Comparison of ENCODE assay signal across 21 cellular contexts in the genomic region with DNA sequence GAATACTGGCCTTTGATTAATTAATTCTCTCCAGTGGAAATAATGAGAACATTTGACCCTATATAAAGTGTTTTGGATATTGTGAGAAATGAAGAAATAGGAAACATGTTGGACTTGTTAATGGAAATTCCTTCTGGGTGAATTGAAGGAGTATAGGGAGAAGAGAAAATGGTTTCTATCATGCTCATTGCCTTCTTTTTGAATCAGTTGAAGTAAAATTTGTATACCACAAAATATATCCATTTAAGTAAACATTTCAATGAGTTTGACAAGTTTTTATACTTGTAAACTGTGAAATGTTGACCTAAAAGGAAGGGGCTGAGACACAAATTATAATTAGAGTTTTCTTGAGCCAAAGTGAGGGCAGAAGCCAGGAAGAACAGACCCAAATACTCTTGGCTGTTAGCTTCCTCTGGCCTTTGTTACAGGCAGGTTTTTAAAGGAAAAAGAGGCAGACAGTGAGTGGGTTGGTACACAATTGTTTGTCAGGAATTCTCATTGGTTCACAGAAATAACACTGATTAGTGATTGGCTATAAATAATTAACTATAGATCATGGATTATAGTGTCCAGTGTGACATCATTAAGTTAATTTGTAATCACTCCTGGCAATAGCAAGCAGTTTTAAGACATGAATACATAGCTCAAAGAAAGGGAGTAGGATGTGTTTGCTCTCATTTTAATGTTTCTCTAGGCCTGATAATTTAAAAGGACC. TPM values are rescaled to one million over a fixed set of nuclear protein-coding genes. Genes with fewer than 3 reads are reported as not detected.
DNase-seq lines count a peak whose midpoint lies in the region; ATAC-seq, FAIRE-seq and TF ChIP-seq lines count a peak whose summit lies in the region.
"Had no signal": no experiment of that assay in that cellular context is flagged by ENCODE, and none has a peak within 500 bp of the region (broad histone marks: within the 10 kb centered on the region; RNA-seq: fewer than 3 reads in every experiment).

No MANE protein-coding gene starts in this region.

- BruUV-seq in PC-3 (replicated peaks; lab: Mats Ljungman, UMichigan) = no TSS peak

- CTCF ChIA-PET in PC-3 (lab: Charles Lee) = no interaction called here

- H3K4me2 ChIP-seq in PC-3 (ENCODE audit: low read length) = peak overlapping the region; percentile 61; the same call in 1 of the 2 replicates
- no peak overlapping the region for H3K4me2 ChIP-seq in hepatocyte
- H3K4me2 ChIP-seq: BLaER1 had no signal

- TF ChIP-seq CTCF in PC-3 (conservative IDR thresholded peaks at IDR 0.05; ENCODE audit: low read depth, low read length) (no peak), hepatocyte (IDR thresholded peaks at IDR 0.05; ENCODE audit: poor library complexity) (no peak), pancreas (IDR thresholded peaks at IDR 0.05) (no peak)

- H3K4me3 Mint-ChIP-seq in T-helper 2 cell treated with Interferon-gamma antibody and Interleukin-4, amounts not matched to agents 5 μg/mL and 100 μg/mL, for 36 hours = no peak overlapping the region
- H3K4me3 Mint-ChIP-seq: brain; naive thymus-derived CD8-positive, alpha-beta T cell; T-helper 17 cell had no signal

- H3K9me3 Mint-ChIP-seq in T-helper 2 cell treated with Interferon-gamma antibody and Interleukin-4, amounts not matched to agents 5 μg/mL and 100 μg/mL, for 36 hours = no peaks in the 10 kb centered on the region
- H3K9me3 Mint-ChIP-seq: naive thymus-derived CD8-positive, alpha-beta T cell had no signal

- FAIRE-seq in pancreas (lab: Jason Lieb, UNC) = no peak

- POLR2A ChIA-PET in PC-3 (lab: Charles Lee; ENCODE audit: unreplicated experiment) = no interaction called here

- no peaks in the 10 kb centered on the region for H3K36me3 ChIP-seq in PC-3 (ENCODE audit: low read depth, low read length)
- H3K36me3 ChIP-seq in hepatocyte (replicated peaks; ENCODE audit: insufficient read depth, low read depth) = no peaks in the 10 kb centered on the region
- no peaks in the 10 kb centered on the region for H3K36me3 ChIP-seq in pancreas
- H3K36me3 ChIP-seq: BLaER1 had no signal

- ATAC-seq in PC-3 (no peak), pancreas (peak; percentile 29 to 72 (median 57)), Right ventricle myocardium inferior (no peak)
- ATAC-seq: naive thymus-derived CD8-positive, alpha-beta T cell; T-helper 17 cell had no signal

- H3K9me3 ChIP-seq in PC-3 (ENCODE audit: low read length) (no peaks in the 10 kb centered on the region), hepatocyte (ENCODE audit: low read depth) (no peaks in the 10 kb centered on the region), pancreas (no peaks in the 10 kb centered on the region)
- H3K9me3 ChIP-seq: BLaER1 had no signal

- no peak overlapping the region for H3K27ac ChIP-seq in PC-3 (ENCODE audit: low read length)
- H3K27ac ChIP-seq in hepatocyte = peak overlapping the region; percentile 64
- peak overlapping the region in 1 of 4 donors; percentile 42 for H3K27ac ChIP-seq in pancreas
- H3K27ac ChIP-seq: BLaER1 had no signal

- peaks cover 46% of the 10 kb centered on the region for H3K27me3 Mint-ChIP-seq in T-helper 2 cell treated with Interferon-gamma antibody and Interleukin-4, amounts not matched to agents 5 μg/mL and 100 μg/mL, for 36 hours (ENCODE audit: low read depth)

- H3K27me3 ChIP-seq in PC-3 (ENCODE audit: low read length) = no peaks in the 10 kb centered on the region
- no peaks in the 10 kb centered on the region for H3K27me3 ChIP-seq in hepatocyte
- H3K27me3 ChIP-seq in pancreas = no peaks in the 10 kb centered on the region
- H3K27me3 ChIP-seq: BLaER1 had no signal

- DNase-seq in Caki2 (ENCODE audit: low read depth) = peak; percentile 75
- no peak for DNase-seq in PC-3
- no peak for DNase-seq in hepatocyte (ENCODE audit: low spot score)
- DNase-seq in pancreas = no peak
- no peak for DNase-seq in T-helper 2 cell treated with Interferon-gamma antibody and Interleukin-4, amounts not matched to agents 5 μg/mL and 100 μg/mL, for 36 hours (ENCODE audit: low spot score)
- no peak for DNase-seq in epidermal melanocyte (ENCODE audit: insufficient read length, low spot score)
- no peak for DNase-seq in Right ventricle myocardium inferior (ENCODE audit: missing footprints)
- no peak for DNase-seq in cardiac septum (ENCODE audit: low spot score)
- DNase-seq: DND-41; hypothalamus; MM.1S; naive thymus-derived CD8-positive, alpha-beta T cell; NCI-H1930; NCI-H69; stimulated activated CD4-positive, alpha-beta T cell treated with anti-CD3 and anti-CD28 coated beads, Interleukin-2, amount 100 ng/mL, for 48 hours; T-helper 17 cell had no signal

- H3K4me1 ChIP-seq in PC-3 (ENCODE audit: insufficient read depth, low read length) (peaks cover 16% of the 10 kb centered on the region), hepatocyte (ENCODE audit: insufficient read depth) (no peaks in the 10 kb centered on the region), pancreas (peaks cover 0 to 3% (median 0%) of the 10 kb centered on the region in 3 donors)

- H3K27ac Mint-ChIP-seq in T-helper 2 cell treated with Interferon-gamma antibody and Interleukin-4, amounts not matched to agents 5 μg/mL and 100 μg/mL, for 36 hours = no peak overlapping the region
- H3K27ac Mint-ChIP-seq: brain; naive thymus-derived CD8-positive, alpha-beta T cell; T-helper 17 cell had no signal

- H3K9ac ChIP-seq in PC-3 (ENCODE audit: low read length) = no peak overlapping the region
- H3K9ac ChIP-seq: BLaER1 had no signal

- H2AFZ ChIP-seq in PC-3 (ENCODE audit: low read length) (no peak overlapping the region), hepatocyte (no peak overlapping the region)

- H3K36me3 Mint-ChIP-seq in T-helper 2 cell treated with Interferon-gamma antibody and Interleukin-4, amounts not matched to agents 5 μg/mL and 100 μg/mL, for 36 hours (ENCODE audit: low read depth) = no peaks in the 10 kb centered on the region
- H3K36me3 Mint-ChIP-seq: brain; naive thymus-derived CD8-positive, alpha-beta T cell had no signal

- H3K4me3 ChIP-seq in PC-3 (ENCODE audit: low read length) (no peak overlapping the region), hepatocyte (no peak overlapping the region), pancreas (no peak overlapping the region)
- H3K4me3 ChIP-seq: BLaER1 had no signal

- intact Hi-C loops in PC-3 (cut with micrococcal nuclease) (no loop called here), pancreas (cut with DNase I) (no loop called here), Right ventricle myocardium inferior (cut with DNase I) (no loop called here), cardiac septum (cut with DNase I) (no loop called here)

- H4K20me1 ChIP-seq in PC-3 (ENCODE audit: low read length) = no peaks in the 10 kb centered on the region
- no peaks in the 10 kb centered on the region for H4K20me1 ChIP-seq in hepatocyte (ENCODE audit: insufficient read depth, poor library complexity, severe bottlenecking)
- H4K20me1 ChIP-seq: BLaER1 had no signal

- peaks cover 11% of the 10 kb centered on the region for H3K4me1 Mint-ChIP-seq in T-helper 2 cell treated with Interferon-gamma antibody and Interleukin-4, amounts not matched to agents 5 μg/mL and 100 μg/mL, for 36 hours (ENCODE audit: low read depth)

- no peaks in the 10 kb centered on the region for H3K79me2 ChIP-seq in PC-3 (ENCODE audit: low read length)
- no peaks in the 10 kb centered on the region for H3K79me2 ChIP-seq in hepatocyte

- H3F3A ChIP-seq in PC-3 (ENCODE audit: low read length, unreplicated experiment) = no peaks in the 10 kb centered on the region

- in situ Hi-C loops in Caki2 (cut with HindIII; ENCODE audit: low pct_unique_long_range_greater_than_20kb, low sequenced_read_pairs) = no loop called here

- no peaks in the 10 kb centered on the region for H3K9me2 ChIP-seq in PC-3 (replicated peaks; ENCODE audit: low read length)
- H3K9me2 ChIP-seq in hepatocyte (replicated peaks; ENCODE audit: insufficient read depth) = no peaks in the 10 kb centered on the region

RNA-seq across cellular contexts. Expression of gene ZNF705A, which starts 0.8 kb away (rescaled TPM):
- total RNA-seq in Caki2 (2014; rRNA removed; shearing (Covaris generic); ENCODE audit: low replicate concordance) = not detected in 2 replicates
- not detected in 2 replicates for total RNA-seq in PC-3 (2014; rRNA removed)
- not detected in 2 replicates for total RNA-seq in hepatocyte
- polyA plus RNA-seq in hepatocyte = not detected in 2 replicates
- total RNA-seq in pancreas = not detected
- not detected for polyA plus RNA-seq in pancreas
- not detected for total RNA-seq in Right ventricle myocardium inferior
- total RNA-seq in cardiac septum = not detected
- total RNA-seq: HT1080; liver; naive thymus-derived CD8-positive, alpha-beta T cell; RPMI7951; T-helper 17 cell had no signal
- polyA plus RNA-seq: liver; naive thymus-derived CD8-positive, alpha-beta T cell had no signal

RNA-seq across cellular contexts. Expression of gene CLEC4A, which starts 34.2 kb away (rescaled TPM):
- not detected in 2 replicates for total RNA-seq in Caki2 (2014; rRNA removed; shearing (Covaris generic); ENCODE audit: low replicate concordance)
- total RNA-seq in PC-3 (2014; rRNA removed) (0.51 TPM in 1 of 2 replicates, not detected in the other), hepatocyte (not detected in 2 replicates), pancreas (1 to 10 TPM in 2 of 6 donors, under 1 TPM in 3, not detected in 1; 0.32 to 1.5 (median 0.72) TPM), Right ventricle myocardium inferior (1.2 TPM), cardiac septum (0.35 TPM)
- polyA plus RNA-seq in hepatocyte (0.58 and 1.0 TPM in 2 replicates), pancreas (1 to 10 TPM; 1.4 to 3.3 TPM)
- total RNA-seq: HT1080 had no signal

Comparison
In these comparisons a context has a peak if more than half of its experiments do, and no peak if none do; other contexts are left out.
1. ATAC-seq: peak in pancreas (4 of 4); none in PC-3 (single experiment) and Right ventricle myocardium inferior (single experiment).